Comparison of ENCODE assay signal across 11 cellular contexts in genomic region chr2:218407717-218408116, GRCh38. TPM values are rescaled to one million over a fixed set of nuclear protein-coding genes. Genes with fewer than 3 reads are reported as not detected.
DNase-seq lines count a peak whose midpoint lies in the region; ATAC-seq and TF ChIP-seq lines count a peak whose summit lies in the region.
"Had no signal": no experiment of that assay in that cellular context is flagged by ENCODE, and none has a peak within 500 bp of the region (broad histone marks: within the 10 kb centered on the region; RNA-seq: fewer than 3 reads in every experiment).

No MANE protein-coding gene starts in this region.

- H3K4me3 Mint-ChIP-seq in brain, result peak overlapping the region in 2 of 5 experiments; percentile 40 to 54

- no peaks in the 10 kb centered on the region for H3K9me2 ChIP-seq in SK-N-SH

- no peaks in the 10 kb centered on the region for H3K79me1 ChIP-seq in neuronal stem cell (ENCODE audit: low read depth, low read length)

- H2BK12ac ChIP-seq in neuronal stem cell (ENCODE audit: low read length), result no peak overlapping the region

- H2BK5ac ChIP-seq in neuronal stem cell (ENCODE audit: low read length), result no peak overlapping the region

- DNase-seq in neuronal stem cell (ENCODE audit: low spot score) (no peak), SK-N-SH (no peak)
- DNase-seq in stimulated activated naive CD4-positive, alpha-beta T cell treated with Interleukin-2 at 50 U/mL for 16 hours (lab: John Stamatoyannopoulos, UW), result no peak
- DNase-seq in stimulated activated CD4-positive, alpha-beta T cell treated with anti-CD3 and anti-CD28 coated beads, Interleukin-4, amount 100 ng/mL, for 24 hours, result no peak
- DNase-seq: kidney glomerular epithelial cell had no signal

- H3K9me3 ChIP-seq in BLaER1 (no peaks in the 10 kb centered on the region), HEK293 (ENCODE audit: control insufficient read depth, insufficient read depth, low read depth, low read length) (no peaks in the 10 kb centered on the region), neuronal stem cell (replicated peaks in 1 of 2; ENCODE audit: control insufficient read depth in 2 of 2, insufficient read depth in 1 of 2, low read depth in 1 of 2, low read length in 2 of 2) (no peaks in the 10 kb centered on the region), SK-N-SH (no peaks in the 10 kb centered on the region)

- no CpG with 5 or more reads among the region's 8 CpGs for WGBS in neuronal stem cell (ENCODE audit: extremely low coverage in 2 of 2, insufficient read length in 2 of 2, insufficient replicate concordance in 1 of 2), 2 donors
- WGBS in SK-N-SH (ENCODE audit: low lambda C conversion rate), result 96% methylated on average over 8 of the region's 8 CpGs

- H3K27ac Mint-ChIP-seq in brain, result peak overlapping the region; percentile 30 to 93 (median 67)

- peaks cover 10% of the 10 kb centered on the region; the same call in 1 of the 2 replicates for H4K20me1 ChIP-seq in BLaER1
- H4K20me1 ChIP-seq in SK-N-SH (ENCODE audit: insufficient read depth), result no peaks in the 10 kb centered on the region

- H3K14ac ChIP-seq in neuronal stem cell (ENCODE audit: low read length), result no peak overlapping the region

- H2AFZ ChIP-seq in neuronal stem cell (ENCODE audit: low read length) (peak overlapping the region; percentile 33), SK-N-SH (ENCODE audit: low read depth) (no peak overlapping the region)

- H3K4me1 ChIP-seq in BLaER1 (peaks cover 57% of the 10 kb centered on the region), HEK293 (ENCODE audit: control insufficient read depth, insufficient read depth, low read length) (peaks cover 7% of the 10 kb centered on the region; the same call in 1 of the 2 replicates), neuronal stem cell (ENCODE audit: control insufficient read depth in 2 of 2, insufficient read depth in 1 of 2, low read depth in 1 of 2, low read length in 2 of 2) (peaks cover 13 to 18% of the 10 kb centered on the region in 2 donors), SK-N-SH (ENCODE audit: control insufficient read depth in 1 of 2, insufficient read depth in 2 of 2, low read depth in 1 of 2, low read length in 1 of 2) (peaks cover 8 to 17% of the 10 kb centered on the region in 2 experiments; a peak in 2 of 4 replicates)

- TF ChIP-seq EP300 in SK-N-SH (IDR thresholded peaks at IDR 0.05; ENCODE audit: borderline replicate concordance in 1 of 2, low read depth in 1 of 2, low read length in 1 of 2), result no peak

- H2AK5ac ChIP-seq in neuronal stem cell (ENCODE audit: low read depth, low read length), result no peak overlapping the region

- no peak overlapping the region for H3K23ac ChIP-seq in neuronal stem cell (ENCODE audit: low read depth, low read length, poor library complexity)

- H3K36me3 ChIP-seq in BLaER1 (peaks cover 17% of the 10 kb centered on the region), HEK293 (ENCODE audit: control insufficient read depth in 2 of 2, insufficient read depth in 1 of 2, low read length in 2 of 2) (peaks cover 0 to 27% of the 10 kb centered on the region in 2 experiments; a peak in 1 of 3 replicates), neuronal stem cell (replicated peaks in 1 of 2; ENCODE audit: control insufficient read depth in 2 of 2, insufficient read depth in 2 of 2, low read length in 2 of 2) (peaks cover 13 to 26% of the 10 kb centered on the region in 2 donors), SK-N-SH (replicated peaks in 1 of 2; ENCODE audit: control insufficient read depth in 1 of 2, insufficient read depth in 2 of 2, low read length in 1 of 2) (peaks cover 0 to 20% of the 10 kb centered on the region in 2 experiments)

- H3K4ac ChIP-seq in neuronal stem cell (ENCODE audit: low read length), result no peak overlapping the region

- peaks cover 7% of the 10 kb centered on the region for H3K27me3 Mint-ChIP-seq in brain
- H3K27me3 Mint-ChIP-seq: activated CD8-positive, alpha-beta memory T cell treated with anti-CD3 and anti-CD28 coated beads, Interleukin-2, amount 10 ng/mL, durations not matched to agents 7 days and 5 days; CD4-positive, CD25-positive, alpha-beta regulatory T cell had no signal

- no peak overlapping the region for H4K8ac ChIP-seq in neuronal stem cell (ENCODE audit: low read depth, low read length)

- TF ChIP-seq CTCF in HEK293 (tag by site-specific recombination; IDR thresholded peaks at IDR 0.05), result no peak
- TF ChIP-seq CTCF in brain (conservative IDR thresholded peaks at IDR 0.05), result no peak
- no peak for TF ChIP-seq CTCF in SK-N-SH (IDR thresholded peaks at IDR 0.05)

- H2BK15ac ChIP-seq in neuronal stem cell (ENCODE audit: low read length), result no peak overlapping the region

- H3K9me3 Mint-ChIP-seq in brain, result peaks cover 0 to 3% (median 0%) of the 10 kb centered on the region in 5 experiments

- CTCF ChIA-PET in HEK293 (lab: Yijun Ruan, JAX) (interaction anchor here (0.5 kb wide), 1 partner anchor 379 kb away, joined by 3 read pairs; no protein-coding TSS in a partner anchor), SK-N-SH (lab: Yijun Ruan, JAX) (interaction anchor here (0.8 kb wide), 1 partner anchor 64 kb away, joined by 4 read pairs; no protein-coding TSS in a partner anchor)

- H3K4me1 Mint-ChIP-seq in brain, result peaks cover 29% of the 10 kb centered on the region

- H2BK120ac ChIP-seq in neuronal stem cell (ENCODE audit: low read depth, low read length), result no peak overlapping the region

- no peaks in the 10 kb centered on the region for H3K36me3 Mint-ChIP-seq in brain

- H3K18ac ChIP-seq in neuronal stem cell (ENCODE audit: low read length), result no peak overlapping the region

- H4K91ac ChIP-seq in neuronal stem cell (ENCODE audit: low read depth, low read length, poor library complexity), result no peak overlapping the region

- H3K9ac ChIP-seq in BLaER1 (no peak overlapping the region), neuronal stem cell (ENCODE audit: low read depth, low read length, poor library complexity) (no peak overlapping the region), SK-N-SH (no peak overlapping the region)

- H3K79me2 ChIP-seq in SK-N-SH (ENCODE audit: insufficient read depth), result 0 out of 2 replicates have a peak, but pooled peaks cover 4% of the 10 kb centered on the region

- H3K27ac ChIP-seq in BLaER1, result no peak overlapping the region
- H3K27ac ChIP-seq in HEK293 (ENCODE audit: extremely low read depth, low read depth, low read length), result no peak overlapping the region
- no peak overlapping the region for H3K27ac ChIP-seq in neuronal stem cell (replicated peaks; ENCODE audit: low read length)
- H3K27ac ChIP-seq in SK-N-SH (ENCODE audit: low read depth in 2 of 2, low read length in 1 of 2), result no peak overlapping the region; a peak in 2 of 4 replicates

- H3K27me3 ChIP-seq in BLaER1, result no peaks in the 10 kb centered on the region
- H3K27me3 ChIP-seq in neuronal stem cell (ENCODE audit: control insufficient read depth in 3 of 3, insufficient read depth in 3 of 3, low read depth in 1 of 3, low read length in 3 of 3), result no peaks in the 10 kb centered on the region
- no peaks in the 10 kb centered on the region for H3K27me3 ChIP-seq in SK-N-SH (ENCODE audit: insufficient read depth)

- H3K4me2 ChIP-seq in BLaER1 (peak overlapping the region; percentile 97), neuronal stem cell (ENCODE audit: insufficient read depth, low read length, poor library complexity, severe bottlenecking) (no peak overlapping the region), SK-N-SH (no peak overlapping the region)

- no peak overlapping the region for H3K4me3 ChIP-seq in BLaER1
- H3K4me3 ChIP-seq in HEK293 (ENCODE audit: low read depth, low read length), result no peak overlapping the region
- no peak overlapping the region for H3K4me3 ChIP-seq in neuronal stem cell (ENCODE audit: low read length in 2 of 2)
- H3K4me3 ChIP-seq in SK-N-SH (ENCODE audit: low read depth in 2 of 2, low read length in 1 of 2), result no peak overlapping the region

- TF ChIP-seq RAD21 in SK-N-SH (IDR thresholded peaks at IDR 0.05; ENCODE audit: low read length), result no peak

- POLR2A ChIA-PET in HEK293 (lab: Yijun Ruan, JAX) (interaction anchor here (0.7 to 1.2 kb wide), 2 partner anchors 10 to 12 kb away, joined by 3 to 4 read pairs; no protein-coding TSS in a partner anchor), SK-N-SH (lab: Yijun Ruan, JAX) (interaction anchor here (1.2 kb wide), 1 partner anchor 8 kb away, joined by 5 read pairs; the partner anchor contains the start of gene CTDSP1)

- H3F3A ChIP-seq in SK-N-SH (replicated peaks; ENCODE audit: insufficient read depth), result peaks cover 15% of the 10 kb centered on the region

- ATAC-seq in HG02642 (IDR thresholded peaks at IDR 0.05; ENCODE audit: poor library complexity, unreplicated experiment), result no peak

RNA-seq across cellular contexts. Expression of gene CTDSP1, which starts 8.0 kb away (rescaled TPM):
- polyA plus RNA-seq in brain (ENCODE audit: insufficient read depth, low read depth, low replicate concordance) (44.4 TPM), SK-N-SH (2012; rRNA removed) (78.5 and 88.0 TPM in 2 replicates)
- 39.9 TPM for polyA plus RNA-seq in neuronal stem cell (2013, experiment 1 of 2)
- polyA plus RNA-seq in neuronal stem cell (2013, experiment 2 of 2), result 39.8 TPM
- polyA plus RNA-seq in SK-N-SH (2012; cell fraction: cytosol; rRNA removed), result 36.6 and 51.6 TPM in 2 replicates
- 82.0 and 102 TPM in 2 replicates for polyA plus RNA-seq in SK-N-SH (2012; cell fraction: nucleus; rRNA removed)

RNA-seq across cellular contexts. Expression of gene VIL1, which starts 11.2 kb away (rescaled TPM):
- polyA plus RNA-seq in brain (ENCODE audit: insufficient read depth, low read depth, low replicate concordance), result not detected
- 0.07 TPM for polyA plus RNA-seq in neuronal stem cell (2013, experiment 1 of 2)
- polyA plus RNA-seq in neuronal stem cell (2013, experiment 2 of 2), result 0.08 TPM
- polyA plus RNA-seq in SK-N-SH (2012; rRNA removed), result under 0.01 and 0.02 TPM in 2 replicates
- polyA plus RNA-seq in SK-N-SH (2012; cell fraction: cytosol; rRNA removed), result not detected in 2 replicates
- polyA plus RNA-seq in SK-N-SH (2012; cell fraction: nucleus; rRNA removed), result 0.05 and 0.10 TPM in 2 replicates

RNA-seq across cellular contexts. Expression of gene SLC11A1, which starts 25.6 kb away (rescaled TPM):
- polyA plus RNA-seq in brain (ENCODE audit: insufficient read depth, low read depth, low replicate concordance) (1.7 TPM), SK-N-SH (2012; rRNA removed) (0.26 and 0.31 TPM in 2 replicates)
- polyA plus RNA-seq in neuronal stem cell (2013, experiment 1 of 2), result 0.35 TPM
- polyA plus RNA-seq in neuronal stem cell (2013, experiment 2 of 2), result 0.06 TPM
- 0.13 and 0.24 TPM in 2 replicates for polyA plus RNA-seq in SK-N-SH (2012; cell fraction: cytosol; rRNA removed)
- 0.25 and 0.56 TPM in 2 replicates for polyA plus RNA-seq in SK-N-SH (2012; cell fraction: nucleus; rRNA removed)

RNA-seq across cellular contexts. Expression of gene CATIP, which starts 51.1 kb away (rescaled TPM):
- polyA plus RNA-seq in brain (ENCODE audit: insufficient read depth, low read depth, low replicate concordance), result not detected
- polyA plus RNA-seq in neuronal stem cell (2013, experiment 1 of 2), result 0.66 TPM
- 0.80 TPM for polyA plus RNA-seq in neuronal stem cell (2013, experiment 2 of 2)
- polyA plus RNA-seq in SK-N-SH (2012; rRNA removed), result 0.18 and 0.26 TPM in 2 replicates
- 0.08 and 0.12 TPM in 2 replicates for polyA plus RNA-seq in SK-N-SH (2012; cell fraction: cytosol; rRNA removed)
- polyA plus RNA-seq in SK-N-SH (2012; cell fraction: nucleus; rRNA removed), result 0.64 and 0.94 TPM in 2 replicates
- polyA plus RNA-seq: CD4-positive, CD25-positive, alpha-beta regulatory T cell had no signal
